Comparison of ENCODE assay signal across 8 cellular contexts in genomic region chrX:129653181-129653984, GRCh38. TPM values are rescaled to one million over a fixed set of nuclear protein-coding genes. Genes with fewer than 3 reads are reported as not detected.
DNase-seq lines count a peak whose midpoint lies in the region; ATAC-seq and TF ChIP-seq lines count a peak whose summit lies in the region.

No MANE protein-coding gene starts in this region.

- intact Hi-C loops in activated CD4-positive, alpha-beta memory T cell treated with anti-CD3 and anti-CD28 coated beads for 36 hours (cut with micrococcal nuclease): no loop called here
- intact Hi-C loops in left lung (cut with DNase I): no loop called here

- no peak overlapping the region for H3K27ac ChIP-seq in substantia nigra (ENCODE audit: low read depth, low read length, poor library complexity, severe bottlenecking)
- no peak overlapping the region for H3K27ac ChIP-seq in left lung

- H3K4me1 Mint-ChIP-seq in activated CD4-positive, alpha-beta memory T cell treated with anti-CD3 and anti-CD28 coated beads, Interleukin-2, amount 10 ng/mL, durations not matched to agents 7 days and 5 days: peaks cover 11% of the 10 kb centered on the region
- H3K4me1 Mint-ChIP-seq in activated CD4-positive, alpha-beta memory T cell treated with anti-CD3 and anti-CD28 coated beads for 36 hours (ENCODE audit: low read depth): peaks cover 8% of the 10 kb centered on the region
- peaks cover 7% of the 10 kb centered on the region for H3K4me1 Mint-ChIP-seq in activated CD8-positive, alpha-beta T cell treated with anti-CD3 and anti-CD28 coated beads, Interleukin-2, amount 10 ng/mL, durations not matched to agents 7 days and 5 days (ENCODE audit: low read depth)

- DNase-seq in activated CD4-positive, alpha-beta memory T cell treated with anti-CD3 and anti-CD28 coated beads, Interleukin-2, amount 10 ng/mL, durations not matched to agents 7 days and 5 days: no peak
- no peak for DNase-seq in activated CD4-positive, alpha-beta memory T cell treated with anti-CD3 and anti-CD28 coated beads for 36 hours
- no peak for DNase-seq in activated CD8-positive, alpha-beta T cell treated with anti-CD3 and anti-CD28 coated beads, Interleukin-2, amount 10 ng/mL, durations not matched to agents 7 days and 5 days
- DNase-seq in substantia nigra (lab: John Stamatoyannopoulos, UW) (peak in 25 of 49 donors; percentile 2 to 49 (median 26)), left lung (no peak)

- peaks cover 22% of the 10 kb centered on the region for H3K9me3 ChIP-seq in iPS-18c (ENCODE audit: control insufficient read depth, insufficient read depth, low read length)
- H3K9me3 ChIP-seq in left lung: no peaks in the 10 kb centered on the region

- TF ChIP-seq CTCF in left lung (IDR thresholded peaks at IDR 0.05): no peak

- peak overlapping the region; percentile 59; the same call in 1 of the 2 replicates for H3K4me3 ChIP-seq in iPS-18c (ENCODE audit: insufficient read depth, low read depth, low read length)
- H3K4me3 ChIP-seq in left lung: no peak overlapping the region

- H3K27ac Mint-ChIP-seq in activated CD4-positive, alpha-beta memory T cell treated with anti-CD3 and anti-CD28 coated beads, Interleukin-2, amount 10 ng/mL, durations not matched to agents 7 days and 5 days: no peak overlapping the region
- H3K27ac Mint-ChIP-seq in activated CD4-positive, alpha-beta memory T cell treated with anti-CD3 and anti-CD28 coated beads for 36 hours: no peak overlapping the region
- H3K27ac Mint-ChIP-seq in activated CD8-positive, alpha-beta T cell treated with anti-CD3 and anti-CD28 coated beads, Interleukin-2, amount 10 ng/mL, durations not matched to agents 7 days and 5 days: no peak overlapping the region

- H3K27me3 ChIP-seq in left lung: peaks cover 0 to 29% of the 10 kb centered on the region in 2 donors

- H3K36me3 Mint-ChIP-seq in activated CD4-positive, alpha-beta memory T cell treated with anti-CD3 and anti-CD28 coated beads, Interleukin-2, amount 10 ng/mL, durations not matched to agents 7 days and 5 days (ENCODE audit: low read depth): no peaks in the 10 kb centered on the region
- no peaks in the 10 kb centered on the region for H3K36me3 Mint-ChIP-seq in activated CD4-positive, alpha-beta memory T cell treated with anti-CD3 and anti-CD28 coated beads for 36 hours
- H3K36me3 Mint-ChIP-seq in activated CD8-positive, alpha-beta T cell treated with anti-CD3 and anti-CD28 coated beads, Interleukin-2, amount 10 ng/mL, durations not matched to agents 7 days and 5 days (ENCODE audit: low read depth): no peaks in the 10 kb centered on the region

- ATAC-seq in activated CD8-positive, alpha-beta T cell treated with anti-CD3 and anti-CD28 coated beads, Interleukin-2, amount 10 ng/mL, durations not matched to agents 7 days and 5 days: no peak
- ATAC-seq in HG03196 (IDR thresholded peaks at IDR 0.05; ENCODE audit: unreplicated experiment) (no peak), GM19397 (IDR thresholded peaks at IDR 0.05; ENCODE audit: unreplicated experiment) (no peak), left lung (no peak)

- CTCF ChIA-PET in activated CD4-positive, alpha-beta memory T cell treated with anti-CD3 and anti-CD28 coated beads, Interleukin-2, amount 10 ng/mL, durations not matched to agents 7 days and 5 days (lab: Charles Lee): no interaction called here
- CTCF ChIA-PET in activated CD4-positive, alpha-beta memory T cell treated with anti-CD3 and anti-CD28 coated beads for 36 hours (lab: Charles Lee): interaction anchor here (1.1 to 2.3 kb wide), 2 partner anchors 16 to 375 kb away, joined by 4 to 10 read pairs; no protein-coding TSS in a partner anchor
- CTCF ChIA-PET in activated CD8-positive, alpha-beta T cell treated with anti-CD3 and anti-CD28 coated beads, Interleukin-2, amount 10 ng/mL, durations not matched to agents 7 days and 5 days (lab: Charles Lee): interaction anchor here (1.2 to 1.5 kb wide), 2 partner anchors 9 to 15 kb away, joined by 3 to 4 read pairs; no protein-coding TSS in a partner anchor

- POLR2A ChIA-PET in activated CD4-positive, alpha-beta memory T cell treated with anti-CD3 and anti-CD28 coated beads, Interleukin-2, amount 10 ng/mL, durations not matched to agents 7 days and 5 days (lab: Charles Lee): interaction anchor here (1.3 kb wide), 1 partner anchor 128 kb away, joined by 5 read pairs; no protein-coding TSS in a partner anchor
- POLR2A ChIA-PET in activated CD4-positive, alpha-beta memory T cell treated with anti-CD3 and anti-CD28 coated beads for 36 hours (lab: Charles Lee): interaction anchor here (0.6 kb wide), 1 partner anchor 10 kb away, joined by 3 read pairs; no protein-coding TSS in a partner anchor
- POLR2A ChIA-PET in activated CD8-positive, alpha-beta T cell treated with anti-CD3 and anti-CD28 coated beads, Interleukin-2, amount 10 ng/mL, durations not matched to agents 7 days and 5 days (lab: Charles Lee): interaction anchor here (1.0 kb wide), 1 partner anchor 24 kb away, joined by 3 read pairs; no protein-coding TSS in a partner anchor

- H3K9me3 Mint-ChIP-seq in activated CD4-positive, alpha-beta memory T cell treated with anti-CD3 and anti-CD28 coated beads, Interleukin-2, amount 10 ng/mL, durations not matched to agents 7 days and 5 days: no peaks in the 10 kb centered on the region
- H3K9me3 Mint-ChIP-seq in activated CD4-positive, alpha-beta memory T cell treated with anti-CD3 and anti-CD28 coated beads for 36 hours: no peaks in the 10 kb centered on the region
- no peaks in the 10 kb centered on the region for H3K9me3 Mint-ChIP-seq in activated CD8-positive, alpha-beta T cell treated with anti-CD3 and anti-CD28 coated beads, Interleukin-2, amount 10 ng/mL, durations not matched to agents 7 days and 5 days (ENCODE audit: insufficient read depth)

- peaks cover 5 to 7% of the 10 kb centered on the region in 2 donors for H3K4me1 ChIP-seq in left lung

- H3K27me3 Mint-ChIP-seq in activated CD4-positive, alpha-beta memory T cell treated with anti-CD3 and anti-CD28 coated beads, Interleukin-2, amount 10 ng/mL, durations not matched to agents 7 days and 5 days: peaks cover 24% of the 10 kb centered on the region
- H3K27me3 Mint-ChIP-seq in activated CD4-positive, alpha-beta memory T cell treated with anti-CD3 and anti-CD28 coated beads for 36 hours: peaks cover 15% of the 10 kb centered on the region
- H3K27me3 Mint-ChIP-seq in activated CD8-positive, alpha-beta T cell treated with anti-CD3 and anti-CD28 coated beads, Interleukin-2, amount 10 ng/mL, durations not matched to agents 7 days and 5 days (ENCODE audit: low read depth): peaks cover 9% of the 10 kb centered on the region

- H3K4me3 Mint-ChIP-seq in activated CD4-positive, alpha-beta memory T cell treated with anti-CD3 and anti-CD28 coated beads, Interleukin-2, amount 10 ng/mL, durations not matched to agents 7 days and 5 days: peak overlapping the region; percentile 44
- no peak overlapping the region for H3K4me3 Mint-ChIP-seq in activated CD4-positive, alpha-beta memory T cell treated with anti-CD3 and anti-CD28 coated beads for 36 hours
- peak overlapping the region; percentile 66 for H3K4me3 Mint-ChIP-seq in activated CD8-positive, alpha-beta T cell treated with anti-CD3 and anti-CD28 coated beads, Interleukin-2, amount 10 ng/mL, durations not matched to agents 7 days and 5 days

- H3K36me3 ChIP-seq in left lung: no peaks in the 10 kb centered on the region

RNA-seq across cellular contexts. Expression of gene APLN, which starts 1.4 kb away (rescaled TPM):
- total RNA-seq in activated CD4-positive, alpha-beta memory T cell treated with anti-CD3 and anti-CD28 coated beads, Interleukin-2, amount 10 ng/mL, durations not matched to agents 7 days and 5 days: under 1 TPM; 0.15 TPM
- under 1 TPM; 0.26 to 0.36 TPM for total RNA-seq in activated CD4-positive, alpha-beta memory T cell treated with anti-CD3 and anti-CD28 coated beads for 36 hours
- total RNA-seq in activated CD8-positive, alpha-beta T cell treated with anti-CD3 and anti-CD28 coated beads, Interleukin-2, amount 10 ng/mL, durations not matched to agents 7 days and 5 days: 1 to 10 TPM; 2.1 to 2.7 TPM
- 1 to 10 TPM; 1.0 to 6.9 TPM for total RNA-seq in left lung

Comparison
In these comparisons a context has a peak if more than half of its experiments do, and no peak if none do; other contexts are left out.
1. DNase-seq: peak in substantia nigra (25 of 49); none in activated CD4-positive, alpha-beta memory T cell treated with anti-CD3 and anti-CD28 coated beads, Interleukin-2, amount 10 ng/mL, durations not matched to agents 7 days and 5 days (single experiment), activated CD4-positive, alpha-beta memory T cell treated with anti-CD3 and anti-CD28 coated beads for 36 hours (single experiment), activated CD8-positive, alpha-beta T cell treated with anti-CD3 and anti-CD28 coated beads, Interleukin-2, amount 10 ng/mL, durations not matched to agents 7 days and 5 days (single experiment) and left lung (0 of 2).